ENCODE assay signal across 22 cellular contexts in genomic region chr10:17859492-17860156, GRCh38. TPM values are rescaled to one million over a fixed set of nuclear protein-coding genes. Genes with fewer than 3 reads are reported as not detected.
DNase-seq lines count a peak whose midpoint lies in the region; ATAC-seq, FAIRE-seq and TF ChIP-seq lines count a peak whose summit lies in the region.
"Had no signal": no experiment of that assay in that cellular context is flagged by ENCODE, and none has a peak within 500 bp of the region (broad histone marks: within the 10 kb centered on the region; RNA-seq: fewer than 3 reads in every experiment).

No MANE protein-coding gene starts in this region.

- no peak for TF ChIP-seq POLR2A in gastroesophageal sphincter (IDR thresholded peaks at IDR 0.05)

- CTCF ChIA-PET in CD4-positive, alpha-beta T cell (lab: Charles Lee) = no interaction called here

- H3K4me3 Mint-ChIP-seq in CD4-positive, alpha-beta T cell = peak overlapping the region; percentile 25
- no peak overlapping the region for H3K4me3 Mint-ChIP-seq in dendritic cell treated with granulocyte-macrophage colony-stimulating factor and Interleukin-4, amounts not matched to agents 40 ng/mL and 50 ng/mL, for 4 days
- H3K4me3 Mint-ChIP-seq in nephron progenitor cell = no peak overlapping the region

- no peak overlapping the region for H3K4me3 ChIP-seq in gastroesophageal sphincter
- H3K4me3 ChIP-seq: BLaER1, MG63 had no signal

- H3K36me3 ChIP-seq in gastroesophageal sphincter = no peaks in the 10 kb centered on the region
- H3K36me3 ChIP-seq: BLaER1, MG63 had no signal

- 85 to 87% methylated on average over 4 to 6 of the region's 8 CpGs for WGBS in gastroesophageal sphincter (ENCODE audit: low coverage in 1 of 2), 2 donors

- ATAC-seq in CD4-positive, alpha-beta T cell (ENCODE audit: poor library complexity) = peak; percentile 62
- ATAC-seq in HG03521 (IDR thresholded peaks at IDR 0.05; ENCODE audit: unreplicated experiment) (peak; percentile 61), gastroesophageal sphincter (no peak), HG02759 (IDR thresholded peaks at IDR 0.05; ENCODE audit: unreplicated experiment) (no peak)

- DNase-seq in CD4-positive, alpha-beta T cell = no peak
- DNase-seq in GM18507 (ENCODE audit: extremely low spot score, insufficient read length, low read depth) (no peak), nephron progenitor cell (no peak), NCI-H1694 (lab: John Stamatoyannopoulos, UW) (no peak)
- DNase-seq: COR-L47, DMS 273 treated with DMSO at 0.1 percent for 48 hours, DND-41, Kasumi-1, MG63, NCI-H1048, NCI-H1436, NCI-H2081, SHP77 treated with DMSO at 0.1 percent for 48 hours, SK-N-SH had no signal

- peak; percentile 45 for FAIRE-seq in GM18507 (lab: Jason Lieb, UNC)
- FAIRE-seq: HTR-8/SVneo had no signal

- peaks cover 2% of the 10 kb centered on the region for H3K9me3 Mint-ChIP-seq in CD4-positive, alpha-beta T cell
- no peaks in the 10 kb centered on the region for H3K9me3 Mint-ChIP-seq in dendritic cell treated with granulocyte-macrophage colony-stimulating factor and Interleukin-4, amounts not matched to agents 40 ng/mL and 50 ng/mL, for 4 days
- H3K9me3 Mint-ChIP-seq in nephron progenitor cell = peaks cover 25% of the 10 kb centered on the region

- peak overlapping the region; percentile 73 for H3K27ac Mint-ChIP-seq in CD4-positive, alpha-beta T cell
- H3K27ac Mint-ChIP-seq in dendritic cell treated with granulocyte-macrophage colony-stimulating factor and Interleukin-4, amounts not matched to agents 40 ng/mL and 50 ng/mL, for 4 days = peak overlapping the region; percentile 63
- H3K27ac Mint-ChIP-seq in nephron progenitor cell = no peak overlapping the region

- H3K36me3 Mint-ChIP-seq in CD4-positive, alpha-beta T cell (ENCODE audit: low read depth) = peaks cover 3% of the 10 kb centered on the region
- H3K36me3 Mint-ChIP-seq in dendritic cell treated with granulocyte-macrophage colony-stimulating factor and Interleukin-4, amounts not matched to agents 40 ng/mL and 50 ng/mL, for 4 days (ENCODE audit: low read depth) = peaks cover 99% of the 10 kb centered on the region
- peaks cover 5% of the 10 kb centered on the region for H3K36me3 Mint-ChIP-seq in nephron progenitor cell (ENCODE audit: low read depth)

- no peak for TF ChIP-seq EP300 in gastroesophageal sphincter (IDR thresholded peaks at IDR 0.05)

- H3K27me3 ChIP-seq in CD4-positive, alpha-beta T cell (ENCODE audit: control insufficient read depth, insufficient read depth, low read length) = no peaks in the 10 kb centered on the region
- no peaks in the 10 kb centered on the region for H3K27me3 ChIP-seq in gastroesophageal sphincter
- H3K27me3 ChIP-seq: BLaER1, MG63 had no signal

- peaks cover 10% of the 10 kb centered on the region for H3K4me1 Mint-ChIP-seq in CD4-positive, alpha-beta T cell (ENCODE audit: low read depth)
- H3K4me1 Mint-ChIP-seq in dendritic cell treated with granulocyte-macrophage colony-stimulating factor and Interleukin-4, amounts not matched to agents 40 ng/mL and 50 ng/mL, for 4 days (ENCODE audit: low read depth) = peaks cover 52% of the 10 kb centered on the region
- no peaks in the 10 kb centered on the region for H3K4me1 Mint-ChIP-seq in nephron progenitor cell

- no peaks in the 10 kb centered on the region for H3K4me1 ChIP-seq in gastroesophageal sphincter

- intact Hi-C loops in CD4-positive, alpha-beta T cell (cut with DNase I, micrococcal nuclease) = no loop called here
- intact Hi-C loops in dendritic cell treated with granulocyte-macrophage colony-stimulating factor and Interleukin-4, amounts not matched to agents 40 ng/mL and 50 ng/mL, for 4 days (cut with micrococcal nuclease) = loop anchor here (5.0 kb wide), 1 partner anchor 38 kb away; no protein-coding TSS in a partner anchor

- TF ChIP-seq CTCF in CD4-positive, alpha-beta T cell (IDR thresholded peaks at IDR 0.05) = no peak
- TF ChIP-seq CTCF in nephron progenitor cell (IDR thresholded peaks at IDR 0.05) = no peak
- TF ChIP-seq CTCF in gastroesophageal sphincter (IDR thresholded peaks at IDR 0.05) = no peak

- POLR2A ChIA-PET in CD4-positive, alpha-beta T cell (lab: Charles Lee) = no interaction called here

- no peaks in the 10 kb centered on the region for H3K27me3 Mint-ChIP-seq in CD4-positive, alpha-beta T cell
- no peaks in the 10 kb centered on the region for H3K27me3 Mint-ChIP-seq in dendritic cell treated with granulocyte-macrophage colony-stimulating factor and Interleukin-4, amounts not matched to agents 40 ng/mL and 50 ng/mL, for 4 days
- peaks cover 7% of the 10 kb centered on the region for H3K27me3 Mint-ChIP-seq in nephron progenitor cell (ENCODE audit: low read depth, poor library complexity)

- no peak overlapping the region for H3K27ac ChIP-seq in CD4-positive, alpha-beta T cell (ENCODE audit: low read depth, low read length)
- no peak overlapping the region for H3K27ac ChIP-seq in gastroesophageal sphincter
- H3K27ac ChIP-seq: BLaER1 had no signal

- H3K9me3 ChIP-seq in CD4-positive, alpha-beta T cell (ENCODE audit: control insufficient read depth, low read length) = no peaks in the 10 kb centered on the region
- no peaks in the 10 kb centered on the region for H3K9me3 ChIP-seq in gastroesophageal sphincter
- H3K9me3 ChIP-seq: MG63, SK-N-SH had no signal

RNA-seq across cellular contexts. Expression of gene MRC1, which starts 50.5 kb away (rescaled TPM):
- total RNA-seq in CD4-positive, alpha-beta T cell = under 1 TPM; 0.08 TPM
- 10 to 100 TPM in 3 of 4 donors, 1 to 10 TPM in 1; 9.8 to 88.6 (median 50.3) TPM for total RNA-seq in gastroesophageal sphincter
- total RNA-seq: G401, RPMI7951 had no signal

Comparison
In these comparisons a context has a peak if more than half of its experiments do, and no peak if none do; other contexts are left out.
1. ATAC-seq: peak in CD4-positive, alpha-beta T cell (single experiment) and HG03521 (single experiment); none in gastroesophageal sphincter (single experiment) and HG02759 (single experiment).
2. RNA of gene MRC1, which starts 50.5 kb away (total RNA-seq): 9.8 to 88.6 TPM in gastroesophageal sphincter; 0.08 TPM in CD4-positive, alpha-beta T cell; every median in the first group is over 4 times any median in the second.